ENCODE assay signal across 2 cellular contexts in the genomic region with DNA sequence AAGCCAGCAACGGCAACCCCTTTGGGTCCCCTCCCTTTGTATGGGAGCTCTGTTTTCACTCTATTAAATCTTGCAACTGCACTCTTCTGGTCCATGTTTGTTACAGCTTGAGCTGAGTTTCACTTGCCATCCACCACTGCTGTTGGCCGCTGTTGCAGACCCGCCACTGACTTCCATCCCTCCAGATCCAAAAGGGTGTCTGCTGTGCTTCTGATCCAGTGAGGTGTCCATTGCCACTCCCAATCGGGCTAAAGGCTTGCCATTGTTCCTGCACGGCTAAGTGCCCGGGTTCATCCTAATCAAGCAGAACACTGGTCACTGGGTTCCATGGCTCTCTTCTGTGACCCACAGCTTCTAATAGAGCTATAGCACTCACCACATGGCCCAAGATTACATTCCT.
A peak's percentile ranks its signal among the peaks of the same experiment; 100 is the strongest.
DNase-seq lines count a peak whose midpoint lies in the region; FAIRE-seq and TF ChIP-seq lines count a peak whose summit lies in the region.
"Not testable (repeated sequence)": the region's sequence is repeated elsewhere in the genome, so short reads cannot be mapped to it uniquely, and the experiment has no call there.

No MANE protein-coding gene starts in this region.

- not testable (repeated sequence) for H3K9ac ChIP-seq in kidney (ENCODE audit: low read length in 2 of 2); neural progenitor cell

- H3K36me3 Mint-ChIP-seq in neural progenitor cell, result not testable (repeated sequence)

- H3F3A ChIP-seq in neural progenitor cell (ENCODE audit: low read depth), result not testable (repeated sequence)

- FAIRE-seq in kidney (lab: Jason Lieb, UNC), result not testable (repeated sequence)

- intact Hi-C loops in kidney (cut with DNase I), result not testable (repeated sequence)

- H3K27ac ChIP-seq in kidney (ENCODE audit: low read depth in 2 of 2, low read length in 2 of 2); neural progenitor cell: not testable (repeated sequence)

- not testable (repeated sequence) for H3K4me2 ChIP-seq in neural progenitor cell

- not testable (repeated sequence) for H3K9me3 Mint-ChIP-seq in neural progenitor cell

- H3K36me3 ChIP-seq in kidney (ENCODE audit: control insufficient read depth in 1 of 2, insufficient read depth in 2 of 2, low read length in 2 of 2); neural progenitor cell: not testable (repeated sequence)

- H3K27me3 Mint-ChIP-seq in neural progenitor cell (ENCODE audit: insufficient read depth, low read depth), result not testable (repeated sequence)

- H3K4me3 ChIP-seq in kidney (ENCODE audit: low read length in 2 of 2); neural progenitor cell: not testable (repeated sequence)

- DNase-seq in kidney, result peak; percentile 60
- DNase-seq in neural progenitor cell (ENCODE audit: low spot score), result not testable (repeated sequence)

- not testable (repeated sequence) for H3K4me1 ChIP-seq in kidney (ENCODE audit: control insufficient read depth in 1 of 2, insufficient read depth in 1 of 2, low read depth in 1 of 2, low read length in 2 of 2); neural progenitor cell

- not testable (repeated sequence) for H3K79me2 ChIP-seq in neural progenitor cell (ENCODE audit: low read depth)

- H3K27ac Mint-ChIP-seq in neural progenitor cell, result peak overlapping the region; percentile 47

- H3K9me3 ChIP-seq in kidney (ENCODE audit: control insufficient read depth in 1 of 2, low read length in 2 of 2); neural progenitor cell (ENCODE audit: low read depth): not testable (repeated sequence)

- not testable (repeated sequence) for H2AFZ ChIP-seq in neural progenitor cell (replicated peaks)

- not testable (repeated sequence) for H3K27me3 ChIP-seq in neural progenitor cell

- not testable (repeated sequence) for TF ChIP-seq CTCF in kidney (IDR thresholded peaks at IDR 0.05; ENCODE audit: borderline replicate concordance, extremely low read depth, insufficient read depth); neural progenitor cell (IDR thresholded peaks at IDR 0.05)

- H3K4me1 Mint-ChIP-seq in neural progenitor cell, result not testable (repeated sequence)

- H3K4me3 Mint-ChIP-seq in neural progenitor cell, result not testable (repeated sequence)

- not testable (repeated sequence) for H4K20me1 ChIP-seq in neural progenitor cell (ENCODE audit: low read depth)
